ENCODE assay signal across 11 cellular contexts in genomic region chr10:76882245-76882644, GRCh38.
DNase-seq lines count a peak whose midpoint lies in the region; ATAC-seq and TF ChIP-seq lines count a peak whose summit lies in the region.
"Had no signal": no experiment of that assay in that cellular context is flagged by ENCODE, and none has a peak within 500 bp of the region (broad histone marks: within the 10 kb centered on the region; RNA-seq: fewer than 3 reads in every experiment).

No MANE protein-coding gene starts in this region.

- H3K18ac ChIP-seq in mesenchymal stem cell (ENCODE audit: low read depth in 1 of 2, low read length in 2 of 2) = no peak overlapping the region

- no peaks in the 10 kb centered on the region for H3K36me3 Mint-ChIP-seq in type B pancreatic cell

- H2BK15ac ChIP-seq in mesenchymal stem cell (ENCODE audit: low read depth, poor library complexity, severe bottlenecking) = no peak overlapping the region

- TF ChIP-seq CTCF in type B pancreatic cell (conservative IDR thresholded peaks at IDR 0.05) = no peak

- H3K36me3 ChIP-seq in mesenchymal stem cell (ENCODE audit: control insufficient read depth in 1 of 2, insufficient read depth in 2 of 2, low read depth in 1 of 2, low read length in 2 of 2) = peaks cover 2 to 3% of the 10 kb centered on the region in 2 experiments

- no peak overlapping the region for H3K4me3 ChIP-seq in mesenchymal stem cell (ENCODE audit: insufficient read depth in 1 of 2, low read depth in 1 of 2, low read length in 2 of 2)

- no peaks in the 10 kb centered on the region for H3K27me3 ChIP-seq in mesenchymal stem cell (ENCODE audit: control insufficient read depth in 1 of 2, insufficient read depth in 1 of 2, low read length in 2 of 2)

- no peak overlapping the region for H3K27ac Mint-ChIP-seq in type B pancreatic cell
- H3K27ac Mint-ChIP-seq: mesothelial cell of epicardium had no signal

- no peak overlapping the region for H3K27ac ChIP-seq in mesenchymal stem cell (ENCODE audit: low read length, poor library complexity, severe bottlenecking)

- DNase-seq in HT1080 (ENCODE audit: low read depth) (peak; percentile 13), mesenchymal stem cell (no peak), NCI-H1048 (lab: John Stamatoyannopoulos, UW) (no peak), kidney glomerular epithelial cell (lab: John Stamatoyannopoulos, UW) (no peak), type B pancreatic cell (ENCODE audit: extremely low spot score, unreplicated experiment) (no peak)
- DNase-seq in stimulated activated CD4-positive, alpha-beta T cell treated with anti-CD3 and anti-CD28 coated beads, Interleukin-1b, Interleukin-23, amount 100 ng/mL, for 48 hours = no peak
- DNase-seq: NCI-H524 treated with DMSO at 0.1 percent for 48 hours had no signal

- no peak overlapping the region for H3K23ac ChIP-seq in mesenchymal stem cell (ENCODE audit: low read length in 2 of 2)

- H3K4ac ChIP-seq in mesenchymal stem cell (ENCODE audit: low read depth in 1 of 2, low read length in 2 of 2) = no peak overlapping the region

- ATAC-seq in GM18858 (IDR thresholded peaks at IDR 0.05; ENCODE audit: unreplicated experiment) = peak; percentile 64
- peak; percentile 57 for ATAC-seq in GM21529 (IDR thresholded peaks at IDR 0.05; ENCODE audit: unreplicated experiment)

- 83% methylated on average over 4 of the region's 6 CpGs for WGBS in mesenchymal stem cell

- H2BK12ac ChIP-seq in mesenchymal stem cell (ENCODE audit: low read length in 2 of 2) = peak overlapping the region in 1 of 2 experiments; percentile 39

- peaks cover 41% of the 10 kb centered on the region for H3K4me1 Mint-ChIP-seq in type B pancreatic cell (ENCODE audit: unreplicated experiment)

- H3K9me3 Mint-ChIP-seq in type B pancreatic cell = no peaks in the 10 kb centered on the region
- H3K9me3 Mint-ChIP-seq: brain, mesothelial cell of epicardium had no signal

- H3K9me3 ChIP-seq in mesenchymal stem cell (ENCODE audit: control insufficient read depth, low read length) = no peaks in the 10 kb centered on the region

- H3K79me1 ChIP-seq in mesenchymal stem cell (replicated peaks; ENCODE audit: low read length, poor library complexity, severe bottlenecking) = no peaks in the 10 kb centered on the region

- no peak overlapping the region for H4K91ac ChIP-seq in mesenchymal stem cell (ENCODE audit: low read length)

- peak overlapping the region; percentile 5 for H3K9ac ChIP-seq in mesenchymal stem cell (ENCODE audit: low read length)

- H2BK120ac ChIP-seq in mesenchymal stem cell (ENCODE audit: low read depth, low read length) = no peak overlapping the region

- H2AFZ ChIP-seq in mesenchymal stem cell (ENCODE audit: low read depth, low read length) = no peak overlapping the region

- peaks cover 2% of the 10 kb centered on the region for H3K4me1 ChIP-seq in mesenchymal stem cell (ENCODE audit: control insufficient read depth, insufficient read depth, low read depth, low read length)

- no peak overlapping the region for H4K8ac ChIP-seq in mesenchymal stem cell (ENCODE audit: low read length)

- peaks cover 63% of the 10 kb centered on the region for H3K27me3 Mint-ChIP-seq in type B pancreatic cell

- H3K4me3 Mint-ChIP-seq in type B pancreatic cell = no peak overlapping the region
- H3K4me3 Mint-ChIP-seq: brain, mesothelial cell of epicardium had no signal

- no peak overlapping the region for H3K14ac ChIP-seq in mesenchymal stem cell (ENCODE audit: low read length in 2 of 2)

- no peak overlapping the region for H3K4me2 ChIP-seq in mesenchymal stem cell (ENCODE audit: low read length, poor library complexity, severe bottlenecking)

- H2AK5ac ChIP-seq in mesenchymal stem cell (ENCODE audit: low read length, severe bottlenecking) = no peak overlapping the region

- H2BK5ac ChIP-seq in mesenchymal stem cell (ENCODE audit: low read depth, low read length, poor library complexity, severe bottlenecking) = no peak overlapping the region
